Comparison of ENCODE assay signal across 1 cellular context in genomic region chr4:39978904-39979303, GRCh38.
TF ChIP-seq lines count a peak whose summit lies in the region.

No MANE protein-coding gene starts in this region.

TF ChIP-seq in HepG2, 621 proteins besides CTCF, POLR2A, EP300 and RAD21:
- TF ChIP-seq POGZ (CRISPR knock-in tag; IDR thresholded peaks at IDR 0.05): no peak
- no peak for TF ChIP-seq ZNF589 (CRISPR knock-in tag; conservative IDR thresholded peaks at IDR 0.05)
- TF ChIP-seq ZNF775 (CRISPR knock-in tag; IDR thresholded peaks at IDR 0.05; ENCODE audit: borderline replicate concordance): no peak
- no peak for TF ChIP-seq NR2F6 (IDR thresholded peaks at IDR 0.05)
- no peak for TF ChIP-seq NR2F6 (CRISPR knock-in tag; IDR thresholded peaks at IDR 0.05)
- TF ChIP-seq ZBTB8A (CRISPR knock-in tag; IDR thresholded peaks at IDR 0.05; ENCODE audit: borderline replicate concordance, low read depth): no peak
- no peak for TF ChIP-seq ZNF660 (CRISPR knock-in tag; IDR thresholded peaks at IDR 0.05; ENCODE audit: borderline replicate concordance, low read depth)
- TF ChIP-seq BATF2 (CRISPR knock-in tag; IDR thresholded peaks at IDR 0.05): no peak
- TF ChIP-seq PHF5A (CRISPR knock-in tag; IDR thresholded peaks at IDR 0.05; ENCODE audit: low read depth, unreplicated experiment): no peak
- TF ChIP-seq ZNF12 (CRISPR knock-in tag; IDR thresholded peaks at IDR 0.05): no peak
- TF ChIP-seq NFIC (IDR thresholded peaks at IDR 0.05; ENCODE audit: low read length): no peak
- no peak for TF ChIP-seq ZNF850 (CRISPR knock-in tag; conservative IDR thresholded peaks at IDR 0.05)
- TF ChIP-seq ZBTB20 (CRISPR knock-in tag; IDR thresholded peaks at IDR 0.05; ENCODE audit: borderline replicate concordance, low read depth): no peak
- TF ChIP-seq MEIS2 (CRISPR knock-in tag; IDR thresholded peaks at IDR 0.05): no peak
- no peak for TF ChIP-seq FOSL1 (CRISPR knock-in tag; IDR thresholded peaks at IDR 0.05; ENCODE audit: borderline replicate concordance)
